9 cellular contexts compared by ENCODE assay signal in genomic region chr16:67966549-67967182, GRCh38. TPM values are rescaled to one million over a fixed set of nuclear protein-coding genes. Genes with fewer than 3 reads are reported as not detected.
DNase-seq lines count a peak whose midpoint lies in the region; ATAC-seq, FAIRE-seq and TF ChIP-seq lines count a peak whose summit lies in the region.
"Had no signal": no experiment of that assay in that cellular context is flagged by ENCODE, and none has a peak within 500 bp of the region (broad histone marks: within the 10 kb centered on the region; RNA-seq: fewer than 3 reads in every experiment).

No MANE protein-coding gene starts in this region.

- BruUV-seq in HepG2 (replicated peaks; lab: Mats Ljungman, UMichigan) = no TSS peak

- peak overlapping the region; percentile 92 for H3K4me2 ChIP-seq in HepG2 (ENCODE audit: low read depth, low read length)

- ATAC-seq in HepG2 = peak; percentile 67
- no peak for ATAC-seq in GM18520 (IDR thresholded peaks at IDR 0.05; ENCODE audit: unreplicated experiment)

- H3K9ac ChIP-seq in HepG2 (ENCODE audit: insufficient read depth, low read depth, low read length) = peak overlapping the region; percentile 97

- CTCF ChIA-PET in HepG2 (lab: Yijun Ruan, JAX; ENCODE audit: low intra/inter-chr PET ratio, low total read pairs) = no interaction called here

- no peaks in the 10 kb centered on the region for H3K9me3 ChIP-seq in HepG2 (ENCODE audit: low read length)
- H3K9me3 ChIP-seq in uterus = no peaks in the 10 kb centered on the region

- peak; percentile 12 to 58; a peak in 2 of 4 replicates for TF ChIP-seq POLR2A in HepG2 (IDR thresholded peaks at IDR 0.05; ENCODE audit: insufficient read depth in 1 of 2, low read depth in 2 of 2, low read length in 2 of 2)
- TF ChIP-seq POLR2A in uterus (IDR thresholded peaks at IDR 0.05) = no peak

- intact Hi-C loops in HepG2 (cut with micrococcal nuclease; ENCODE audit: unreplicated experiment) = no loop called here
- intact Hi-C loops in uterus (cut with DNase I; ENCODE audit: low total_unique reads) = no loop called here

- in situ Hi-C loops in KBM-7 (cut with MboI; ENCODE audit: low pct_unique_long_range_greater_than_20kb, low sequenced_read_pairs) = no loop called here
- in situ Hi-C loops in astrocyte of the spinal cord (cut with HindIII; ENCODE audit: low sequenced_read_pairs) = no loop called here
- in situ Hi-C loops in HepG2 (cut with HindIII; ENCODE audit: extremely low pct_ligation_motif_present, low pct_unique_long_range_greater_than_20kb) = no loop called here

- H3K36me3 ChIP-seq in HepG2 (replicated peaks in 1 of 2; ENCODE audit: control insufficient read depth in 1 of 2, insufficient read depth in 2 of 2, low read length in 2 of 2) = peaks cover 14 to 19% of the 10 kb centered on the region in 2 experiments
- no peaks in the 10 kb centered on the region for H3K36me3 ChIP-seq in uterus

- no peak for TF ChIP-seq RAD21 in HepG2 (CRISPR knock-in tag; IDR thresholded peaks at IDR 0.05)

- no peaks in the 10 kb centered on the region; a peak in 1 of 5 replicates for H3K27me3 ChIP-seq in HepG2 (ENCODE audit: control insufficient read depth in 1 of 2, insufficient read depth in 2 of 2, low read length in 2 of 2)
- H3K27me3 ChIP-seq in uterus = no peaks in the 10 kb centered on the region

- peak overlapping the region; percentile 92 for H3K4me3 ChIP-seq in astrocyte of the spinal cord (ENCODE audit: low read depth, low read length)
- peak overlapping the region; percentile 89 to 91 (median 90) for H3K4me3 ChIP-seq in HepG2 (replicated peaks in 1 of 3; ENCODE audit: insufficient read depth in 1 of 3, low read depth in 2 of 3, low read length in 3 of 3)
- H3K4me3 ChIP-seq in uterus = peak overlapping the region; percentile 73 to 92

- DNase-seq in AG20443 (ENCODE audit: low spot score) (peak; percentile 70), KBM-7 (peak; percentile 69), astrocyte of the spinal cord (ENCODE audit: low read depth, low spot score) (no peak), HepG2 (ENCODE audit: low spot score) (peak; percentile 65), uterus (peak in 1 of 2 donors; percentile 54), GF-D8 (lab: John Stamatoyannopoulos, UW) (no peak), GM19238 (ENCODE audit: insufficient read length, low spot score) (no peak)

- 6% methylated on average over 3 of the region's 3 CpGs for WGBS in HepG2 (ENCODE audit: low lambda C conversion rate)

- TF ChIP-seq EP300 in HepG2 (IDR thresholded peaks at IDR 0.05; ENCODE audit: low read depth in 2 of 2, low read length in 2 of 2) (no peak), HepG2 (CRISPR knock-in tag; IDR thresholded peaks at IDR 0.05; ENCODE audit: borderline replicate concordance) (no peak; the same call in 1 of the 2 replicates)

- H4K20me1 ChIP-seq in HepG2 (ENCODE audit: insufficient read depth, low read length) = peaks cover 16% of the 10 kb centered on the region

- H3K4me1 ChIP-seq in HepG2 (ENCODE audit: insufficient read depth, low read length) = peaks cover 62% of the 10 kb centered on the region
- peaks cover 3 to 24% of the 10 kb centered on the region in 2 donors for H3K4me1 ChIP-seq in uterus

- H3K79me2 ChIP-seq in HepG2 (ENCODE audit: insufficient read depth, low read length) = peaks cover 68% of the 10 kb centered on the region

- TF ChIP-seq CTCF in astrocyte of the spinal cord (IDR thresholded peaks at IDR 0.05; ENCODE audit: low read depth, low read length) = no peak
- no peak for TF ChIP-seq CTCF in HepG2 (CRISPR knock-in tag; IDR thresholded peaks at IDR 0.05)
- TF ChIP-seq CTCF in uterus (IDR thresholded peaks at IDR 0.05) = no peak

- H2AFZ ChIP-seq in HepG2 (ENCODE audit: low read length) = no peak overlapping the region

- FAIRE-seq in HepG2 (lab: Jason Lieb, UNC) = peak; percentile 89

- H3K27ac ChIP-seq in HepG2 (ENCODE audit: extremely low read length, insufficient read depth, low read length) (peak overlapping the region; percentile 75), uterus (peak overlapping the region; percentile 94 to 96)

- POLR2A ChIA-PET in HepG2 (lab: Yijun Ruan, JAX) = interaction anchor here (0.5 to 12.9 kb wide), 21 partner anchors 9 to 405 kb away, joined by 3 to 226 read pairs (median 6); partner anchors contain the start of genes CTCF, CTRL, DDX28 and DPEP2

RNA-seq across cellular contexts. Expression of gene SLC12A4, which starts 1.8 kb away (rescaled TPM):
- total RNA-seq in HepG2 (2016; rRNA removed; fragmentation: Illumina TruSeq; extraction: Trizol) (23.1 and 65.1 TPM in 2 replicates), uterus (100 to 1,000 TPM in 1 of 4 donors, 10 to 100 TPM in 3; 25.6 to 137 (median 62.3) TPM)
- 26.9 and 34.0 TPM in 2 replicates for total RNA-seq in HepG2 (2016; cell fraction: cytosol; rRNA removed; fragmentation: Illumina TruSeq; extraction: Trizol; ENCODE audit: low read depth)
- total RNA-seq in HepG2 (2016; cell fraction: insoluble cytoplasmic fraction; rRNA removed; fragmentation: Illumina TruSeq; extraction: Trizol) = 17.0 and 65.2 TPM in 2 replicates
- 31.5 and 34.1 TPM in 2 replicates for total RNA-seq in HepG2 (2016; cell fraction: membrane; rRNA removed; fragmentation: Illumina TruSeq; extraction: Trizol)
- 87.0 and 109 TPM in 2 replicates for total RNA-seq in HepG2 (2016; cell fraction: nucleus; rRNA removed; fragmentation: Illumina TruSeq; extraction: Trizol)
- polyA plus RNA-seq in HepG2 (2011; rRNA removed) = 84.3 and 134 TPM in 2 replicates
- 42.1 and 54.3 TPM in 2 replicates for polyA plus RNA-seq in HepG2 (2011; cell fraction: cytosol; rRNA removed)
- polyA plus RNA-seq in HepG2 (2011; cell fraction: nucleus; rRNA removed) = 687 and 790 TPM in 2 replicates
- polyA plus RNA-seq in HepG2 (2012) = 66.6 and 79.4 TPM in 2 replicates
- 9.6 and 12.5 TPM in 2 replicates for polyA plus RNA-seq in HepG2 (2016; cell fraction: cytosol; fragmentation: Illumina TruSeq; extraction: Trizol; ENCODE audit: low read depth)
- polyA plus RNA-seq in HepG2 (2016; cell fraction: insoluble cytoplasmic fraction; fragmentation: Illumina TruSeq; extraction: Trizol; ENCODE audit: low read depth) = 12.0 and 18.1 TPM in 2 replicates
- polyA plus RNA-seq in HepG2 (2016; cell fraction: membrane; fragmentation: Illumina TruSeq; extraction: Trizol; ENCODE audit: low read depth) = 17.2 and 19.1 TPM in 2 replicates
- polyA plus RNA-seq in HepG2 (2016; cell fraction: nucleus; fragmentation: Illumina TruSeq; extraction: Trizol; ENCODE audit: insufficient read depth, low read depth) = 253 and 270 TPM in 2 replicates
- 74.6 and 238 TPM in 2 replicates for polyA minus RNA-seq in HepG2 (2011; rRNA and poly(A)+ RNA removed; ENCODE audit: low replicate concordance)
- polyA minus RNA-seq in HepG2 (2011; cell fraction: cytosol; rRNA and poly(A)+ RNA removed) = 48.3 and 54.6 TPM in 2 replicates
- 152 and 193 TPM in 2 replicates for polyA minus RNA-seq in HepG2 (2011; cell fraction: nucleus; rRNA and poly(A)+ RNA removed)

RNA-seq across cellular contexts. Expression of gene DPEP3, which starts 13.6 kb away (rescaled TPM):
- total RNA-seq in HepG2 (2016; rRNA removed; fragmentation: Illumina TruSeq; extraction: Trizol) (not detected in 2 replicates), uterus (under 1 TPM in 1 of 4 donors, not detected in 3; 0.14 TPM)
- total RNA-seq in HepG2 (2016; cell fraction: cytosol; rRNA removed; fragmentation: Illumina TruSeq; extraction: Trizol; ENCODE audit: low read depth) = not detected in 2 replicates
- not detected in 2 replicates for total RNA-seq in HepG2 (2016; cell fraction: insoluble cytoplasmic fraction; rRNA removed; fragmentation: Illumina TruSeq; extraction: Trizol)
- total RNA-seq in HepG2 (2016; cell fraction: membrane; rRNA removed; fragmentation: Illumina TruSeq; extraction: Trizol) = not detected in 2 replicates
- not detected in 2 replicates for total RNA-seq in HepG2 (2016; cell fraction: nucleus; rRNA removed; fragmentation: Illumina TruSeq; extraction: Trizol)
- polyA plus RNA-seq in HepG2 (2011; rRNA removed) = not detected in 2 replicates
- polyA plus RNA-seq in HepG2 (2011; cell fraction: cytosol; rRNA removed) = not detected in 2 replicates
- polyA plus RNA-seq in HepG2 (2011; cell fraction: nucleus; rRNA removed) = not detected in 2 replicates
- polyA plus RNA-seq in HepG2 (2012) = not detected in 2 replicates
- not detected in 2 replicates for polyA plus RNA-seq in HepG2 (2016; cell fraction: cytosol; fragmentation: Illumina TruSeq; extraction: Trizol; ENCODE audit: low read depth)
- polyA plus RNA-seq in HepG2 (2016; cell fraction: insoluble cytoplasmic fraction; fragmentation: Illumina TruSeq; extraction: Trizol; ENCODE audit: low read depth) = not detected in 2 replicates
- polyA plus RNA-seq in HepG2 (2016; cell fraction: membrane; fragmentation: Illumina TruSeq; extraction: Trizol; ENCODE audit: low read depth) = not detected in 2 replicates
- polyA plus RNA-seq in HepG2 (2016; cell fraction: nucleus; fragmentation: Illumina TruSeq; extraction: Trizol; ENCODE audit: insufficient read depth, low read depth) = not detected in 2 replicates
- not detected in 2 replicates for polyA minus RNA-seq in HepG2 (2011; rRNA and poly(A)+ RNA removed; ENCODE audit: low replicate concordance)
- polyA minus RNA-seq in HepG2 (2011; cell fraction: cytosol; rRNA and poly(A)+ RNA removed) = not detected in 2 replicates
- polyA minus RNA-seq in HepG2 (2011; cell fraction: nucleus; rRNA and poly(A)+ RNA removed) = not detected in 2 replicates
- total RNA-seq: pulmonary artery endothelial cell had no signal

RNA-seq across cellular contexts. Expression of gene LCAT, which starts 22.7 kb away (rescaled TPM):
- total RNA-seq in HepG2 (2016; rRNA removed; fragmentation: Illumina TruSeq; extraction: Trizol) (13.2 and 36.1 TPM in 2 replicates), uterus (10 to 100 TPM; 11.0 to 75.2 (median 12.4) TPM)
- 21.4 and 35.2 TPM in 2 replicates for total RNA-seq in HepG2 (2016; cell fraction: cytosol; rRNA removed; fragmentation: Illumina TruSeq; extraction: Trizol; ENCODE audit: low read depth)
- total RNA-seq in HepG2 (2016; cell fraction: insoluble cytoplasmic fraction; rRNA removed; fragmentation: Illumina TruSeq; extraction: Trizol) = 15.3 and 43.4 TPM in 2 replicates
- total RNA-seq in HepG2 (2016; cell fraction: membrane; rRNA removed; fragmentation: Illumina TruSeq; extraction: Trizol) = 28.1 and 30.3 TPM in 2 replicates
- total RNA-seq in HepG2 (2016; cell fraction: nucleus; rRNA removed; fragmentation: Illumina TruSeq; extraction: Trizol) = 38.4 and 54.9 TPM in 2 replicates
- 38.9 and 46.0 TPM in 2 replicates for polyA plus RNA-seq in HepG2 (2011; rRNA removed)
- polyA plus RNA-seq in HepG2 (2011; cell fraction: cytosol; rRNA removed) = 19.5 and 23.4 TPM in 2 replicates
- 217 and 291 TPM in 2 replicates for polyA plus RNA-seq in HepG2 (2011; cell fraction: nucleus; rRNA removed)
- 56.2 and 59.4 TPM in 2 replicates for polyA plus RNA-seq in HepG2 (2012)
- 28.0 and 29.1 TPM in 2 replicates for polyA plus RNA-seq in HepG2 (2016; cell fraction: cytosol; fragmentation: Illumina TruSeq; extraction: Trizol; ENCODE audit: low read depth)
- polyA plus RNA-seq in HepG2 (2016; cell fraction: insoluble cytoplasmic fraction; fragmentation: Illumina TruSeq; extraction: Trizol; ENCODE audit: low read depth) = 16.8 and 22.2 TPM in 2 replicates
- 27.6 and 33.3 TPM in 2 replicates for polyA plus RNA-seq in HepG2 (2016; cell fraction: membrane; fragmentation: Illumina TruSeq; extraction: Trizol; ENCODE audit: low read depth)
- polyA plus RNA-seq in HepG2 (2016; cell fraction: nucleus; fragmentation: Illumina TruSeq; extraction: Trizol; ENCODE audit: insufficient read depth, low read depth) = 213 and 231 TPM in 2 replicates
- polyA minus RNA-seq in HepG2 (2011; rRNA and poly(A)+ RNA removed; ENCODE audit: low replicate concordance) = 3.9 and 39.1 TPM in 2 replicates
- 12.8 and 12.9 TPM in 2 replicates for polyA minus RNA-seq in HepG2 (2011; cell fraction: cytosol; rRNA and poly(A)+ RNA removed)
- 24.2 and 31.6 TPM in 2 replicates for polyA minus RNA-seq in HepG2 (2011; cell fraction: nucleus; rRNA and poly(A)+ RNA removed)

RNA-seq across cellular contexts. Expression of gene PSMB10, which starts 30.0 kb away (rescaled TPM):
- total RNA-seq in HepG2 (2016; rRNA removed; fragmentation: Illumina TruSeq; extraction: Trizol) (65.9 and 71.3 TPM in 2 replicates), uterus (10 to 100 TPM in 3 of 4 donors, 1 to 10 TPM in 1; 9.5 to 30.7 (median 15.3) TPM)
- 135 and 146 TPM in 2 replicates for total RNA-seq in HepG2 (2016; cell fraction: cytosol; rRNA removed; fragmentation: Illumina TruSeq; extraction: Trizol; ENCODE audit: low read depth)
- 68.9 and 72.1 TPM in 2 replicates for total RNA-seq in HepG2 (2016; cell fraction: insoluble cytoplasmic fraction; rRNA removed; fragmentation: Illumina TruSeq; extraction: Trizol)
- total RNA-seq in HepG2 (2016; cell fraction: membrane; rRNA removed; fragmentation: Illumina TruSeq; extraction: Trizol) = 107 and 122 TPM in 2 replicates
- total RNA-seq in HepG2 (2016; cell fraction: nucleus; rRNA removed; fragmentation: Illumina TruSeq; extraction: Trizol) = 28.4 and 28.5 TPM in 2 replicates
- polyA plus RNA-seq in HepG2 (2011; rRNA removed) = 12.7 and 17.8 TPM in 2 replicates
- polyA plus RNA-seq in HepG2 (2011; cell fraction: cytosol; rRNA removed) = 15.3 and 32.0 TPM in 2 replicates
- 23.8 and 27.0 TPM in 2 replicates for polyA plus RNA-seq in HepG2 (2011; cell fraction: nucleus; rRNA removed)
- polyA plus RNA-seq in HepG2 (2012) = 20.6 and 20.8 TPM in 2 replicates
- polyA plus RNA-seq in HepG2 (2016; cell fraction: cytosol; fragmentation: Illumina TruSeq; extraction: Trizol; ENCODE audit: low read depth) = 128 and 158 TPM in 2 replicates
- 65.0 and 66.8 TPM in 2 replicates for polyA plus RNA-seq in HepG2 (2016; cell fraction: insoluble cytoplasmic fraction; fragmentation: Illumina TruSeq; extraction: Trizol; ENCODE audit: low read depth)
- polyA plus RNA-seq in HepG2 (2016; cell fraction: membrane; fragmentation: Illumina TruSeq; extraction: Trizol; ENCODE audit: low read depth) = 86.7 and 90.6 TPM in 2 replicates
- polyA plus RNA-seq in HepG2 (2016; cell fraction: nucleus; fragmentation: Illumina TruSeq; extraction: Trizol; ENCODE audit: insufficient read depth, low read depth) = 32.5 and 33.1 TPM in 2 replicates
- polyA minus RNA-seq in HepG2 (2011; rRNA and poly(A)+ RNA removed; ENCODE audit: low replicate concordance) = 16.1 and 17.6 TPM in 2 replicates
- polyA minus RNA-seq in HepG2 (2011; cell fraction: cytosol; rRNA and poly(A)+ RNA removed) = 5.4 and 12.7 TPM in 2 replicates
- polyA minus RNA-seq in HepG2 (2011; cell fraction: nucleus; rRNA and poly(A)+ RNA removed) = 7.2 and 9.8 TPM in 2 replicates

RNA-seq across cellular contexts. Expression of gene DPEP2, which starts 32.6 kb away (rescaled TPM):
- total RNA-seq in HepG2 (2016; rRNA removed; fragmentation: Illumina TruSeq; extraction: Trizol) = not detected in 2 replicates
- not detected in 2 replicates for total RNA-seq in HepG2 (2016; cell fraction: cytosol; rRNA removed; fragmentation: Illumina TruSeq; extraction: Trizol; ENCODE audit: low read depth)
- total RNA-seq in HepG2 (2016; cell fraction: insoluble cytoplasmic fraction; rRNA removed; fragmentation: Illumina TruSeq; extraction: Trizol) = not detected in 2 replicates
- total RNA-seq in HepG2 (2016; cell fraction: membrane; rRNA removed; fragmentation: Illumina TruSeq; extraction: Trizol) = not detected in 2 replicates
- total RNA-seq in HepG2 (2016; cell fraction: nucleus; rRNA removed; fragmentation: Illumina TruSeq; extraction: Trizol) = not detected in 2 replicates
- 0.18 and 0.26 TPM in 2 replicates for polyA plus RNA-seq in HepG2 (2011; rRNA removed)
- 0.08 and 0.27 TPM in 2 replicates for polyA plus RNA-seq in HepG2 (2011; cell fraction: cytosol; rRNA removed)
- polyA plus RNA-seq in HepG2 (2011; cell fraction: nucleus; rRNA removed) = 0.38 and 0.45 TPM in 2 replicates
- 0.73 TPM in 1 of 2 replicates, not detected in the other for polyA plus RNA-seq in HepG2 (2012)
- not detected in 2 replicates for polyA plus RNA-seq in HepG2 (2016; cell fraction: cytosol; fragmentation: Illumina TruSeq; extraction: Trizol; ENCODE audit: low read depth)
- polyA plus RNA-seq in HepG2 (2016; cell fraction: insoluble cytoplasmic fraction; fragmentation: Illumina TruSeq; extraction: Trizol; ENCODE audit: low read depth) = not detected in 2 replicates
- polyA plus RNA-seq in HepG2 (2016; cell fraction: membrane; fragmentation: Illumina TruSeq; extraction: Trizol; ENCODE audit: low read depth) = not detected in 2 replicates
- polyA plus RNA-seq in HepG2 (2016; cell fraction: nucleus; fragmentation: Illumina TruSeq; extraction: Trizol; ENCODE audit: insufficient read depth, low read depth) = not detected in 2 replicates
- 0.21 and 0.80 TPM in 2 replicates for polyA minus RNA-seq in HepG2 (2011; rRNA and poly(A)+ RNA removed; ENCODE audit: low replicate concordance)
- polyA minus RNA-seq in HepG2 (2011; cell fraction: cytosol; rRNA and poly(A)+ RNA removed) = 0.53 TPM in 1 of 2 replicates, not detected in the other
- 0.26 TPM in 1 of 2 replicates, not detected in the other for polyA minus RNA-seq in HepG2 (2011; cell fraction: nucleus; rRNA and poly(A)+ RNA removed)
- total RNA-seq in uterus = 1 to 10 TPM in 1 of 4 donors, under 1 TPM in 2, not detected in 1; 0.77 to 2.3 (median 0.83) TPM
- total RNA-seq: pulmonary artery endothelial cell had no signal

Comparison
In these comparisons a context has a peak if more than half of its experiments do, and no peak if none do; other contexts are left out.
1. DNase-seq: peak in AG20443 (single experiment), KBM-7 (single experiment) and HepG2 (single experiment); none in astrocyte of the spinal cord (single experiment), GF-D8 (single experiment) and GM19238 (single experiment).
2. POLR2A ChIP-seq: peak in HepG2 (2 of 2); none in uterus (0 of 2).
3. Peak in every context shown above with its lines, with median percentiles within 50 percentile points of each other: H3K4me3 ChIP-seq.